25 cellular contexts compared by ENCODE assay signal in the genomic region with DNA sequence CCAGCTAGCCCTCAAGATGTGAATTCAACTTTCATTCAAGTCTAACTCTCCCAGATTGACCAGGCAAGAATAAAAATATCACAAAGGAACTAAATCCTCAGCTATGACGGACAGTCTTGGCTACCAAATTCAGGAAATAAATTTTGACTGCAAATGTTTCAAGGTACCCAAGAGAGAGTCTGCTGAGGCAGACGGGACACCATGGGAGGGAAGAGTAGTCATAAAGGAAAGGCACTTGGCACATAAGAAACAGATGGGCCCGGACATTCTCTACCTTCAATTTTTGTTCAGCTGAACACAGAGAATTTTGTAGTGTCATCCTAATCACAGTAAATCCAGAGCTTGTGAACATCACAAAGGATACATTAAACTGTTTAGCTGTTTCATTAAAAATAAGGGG.
"Had no signal": no experiment of that assay in that cellular context is flagged by ENCODE, and none has a peak within 500 bp of the region (broad histone marks: within the 10 kb centered on the region; RNA-seq: fewer than 3 reads in every experiment).

No MANE protein-coding gene starts in this region.

- H3K36me3 ChIP-seq: esophagus muscularis mucosa, gastroesophageal sphincter, heart right ventricle, left lung, prostate gland, right atrium auricular region, stomach, tibial artery, upper lobe of left lung had no signal

- H3K27me3 ChIP-seq: esophagus muscularis mucosa, foreskin keratinocyte, gastroesophageal sphincter, heart right ventricle, left lung, right atrium auricular region, stomach, tibial artery, upper lobe of left lung had no signal

- H3K4me1 ChIP-seq: esophagus muscularis mucosa, foreskin keratinocyte, gastroesophageal sphincter, heart right ventricle, left lung, prostate gland, right atrium auricular region, stomach, tibial artery, upper lobe of left lung had no signal

- H3K4me3 ChIP-seq: coronary artery, esophagus muscularis mucosa, gastroesophageal sphincter, heart right ventricle, left lung, prostate gland, right atrium auricular region, smooth muscle cell, stomach, tibial artery, upper lobe of left lung had no signal

- H3K27ac ChIP-seq: coronary artery, esophagus muscularis mucosa, foreskin keratinocyte, gastroesophageal sphincter, heart right ventricle, left lung, prostate gland, right atrium auricular region, stomach, tibial artery, upper lobe of left lung had no signal

- DNase-seq: dermis blood vessel endothelial cell; effector memory CD4-positive, alpha-beta T cell; foreskin keratinocyte; heart right ventricle; hippocampal formation; left cardiac atrium; left lung; mesenchymal stem cell; midbrain; naive thymus-derived CD4-positive, alpha-beta T cell; nucleus accumbens; stimulated activated CD4-positive, alpha-beta T cell treated with anti-CD3 and anti-CD28 coated beads, Interleukin-12 subunit alpha, Interleukin-12 subunit beta, amount 100 ng/mL, for 4 hours; stimulated activated CD4-positive, alpha-beta T cell treated with anti-CD3 and anti-CD28 coated beads, Interleukin-1b, Interleukin-23, amount 100 ng/mL, for 48 hours; stimulated activated CD4-positive, alpha-beta T cell treated with anti-CD3 and anti-CD28 coated beads, Interleukin-4, amount 100 ng/mL, for 1 hour; stimulated activated CD8-positive, alpha-beta memory T cell treated with anti-CD3 and anti-CD28 coated beads, Interleukin-4, amount 100 ng/mL, for 48 hours; stimulated activated naive CD4-positive, alpha-beta T cell; stomach; tibial artery; upper lobe of left lung had no signal

- H3K9me3 ChIP-seq: esophagus muscularis mucosa, gastroesophageal sphincter, heart right ventricle, left lung, prostate gland, right atrium auricular region, stomach, tibial artery, upper lobe of left lung had no signal
